26 cellular contexts compared by ENCODE assay signal in the genomic region with DNA sequence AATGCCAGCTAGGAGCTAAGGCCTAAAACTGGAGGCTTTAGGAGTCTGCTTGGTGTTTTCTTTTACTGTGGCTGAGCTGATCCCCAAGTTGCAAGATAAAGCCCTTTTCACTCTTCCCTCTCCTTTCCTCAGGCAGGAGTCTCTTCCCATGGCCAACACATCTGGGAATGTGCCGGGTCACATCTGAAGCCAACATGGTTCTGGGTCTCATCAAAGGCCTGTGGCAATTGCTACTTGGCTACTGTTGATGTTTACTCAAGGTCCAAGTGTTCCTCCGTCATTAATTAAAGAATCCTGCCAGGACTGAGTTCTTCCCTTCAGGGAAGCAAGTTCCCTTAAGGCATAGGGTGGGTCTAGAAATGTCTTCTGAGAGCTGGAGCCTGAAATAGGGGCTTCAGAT.
"Had no signal": no experiment of that assay in that cellular context is flagged by ENCODE, and none has a peak within 500 bp of the region (broad histone marks: within the 10 kb centered on the region; RNA-seq: fewer than 3 reads in every experiment).

No MANE protein-coding gene starts in this region.

- H3K4me3 ChIP-seq: coronary artery, esophagus muscularis mucosa, gastroesophageal sphincter, heart right ventricle, left ventricle myocardium inferior, lower lobe of right lung, pancreas, skin epidermis, spleen, suprapubic skin, transverse colon, upper lobe of right lung, uterus had no signal

- DNase-seq: dermis blood vessel endothelial cell; effector memory CD4-positive, alpha-beta T cell; foreskin fibroblast; glutamatergic neuron; heart right ventricle; hippocampal formation; left cardiac atrium; left ventricle myocardium inferior; lower lobe of right lung; natural killer cell; pancreas; spleen; stimulated activated CD4-positive, alpha-beta T cell treated with anti-CD3 and anti-CD28 coated beads, Interleukin-4, amount 100 ng/mL, for 4 hours; stimulated activated naive B cell treated with anti-CD40 and anti-IgM and Interleukin-4, amounts not matched to agents 10 μg/mL and 1 μg/mL and 100 μg/mL, for 72 hours; transverse colon; upper lobe of right lung; uterus had no signal

- H3K27ac ChIP-seq: coronary artery, esophagus muscularis mucosa, gastroesophageal sphincter, heart right ventricle, left ventricle myocardium inferior, lower lobe of right lung, neutrophil, pancreas, spleen, transverse colon, upper lobe of right lung, uterus had no signal

- H3K4me3 Mint-ChIP-seq: central memory CD8-positive, alpha-beta T cell; natural killer cell; neural crest cell; stimulated activated naive B cell treated with anti-CD40 and anti-IgM and Interleukin-4, amounts not matched to agents 10 μg/mL and 1 μg/mL and 100 μg/mL, for 72 hours; stimulated activated naive CD8-positive, alpha-beta T cell treated with anti-CD3 and anti-CD28 coated beads, Interleukin-15, Interleukin-2, amounts not matched to agents 100 ng/mL and 50 ng/mL, for 24 hours had no signal

- ATAC-seq: gastroesophageal sphincter; left cardiac atrium; lower lobe of right lung; natural killer cell; pancreas; stimulated activated naive B cell treated with anti-CD40 and anti-IgM and Interleukin-4, amounts not matched to agents 10 μg/mL and 1 μg/mL and 100 μg/mL, for 72 hours; upper lobe of right lung had no signal

- H3K4me1 Mint-ChIP-seq: central memory CD8-positive, alpha-beta T cell; natural killer cell; neural crest cell; stimulated activated naive B cell treated with anti-CD40 and anti-IgM and Interleukin-4, amounts not matched to agents 10 μg/mL and 1 μg/mL and 100 μg/mL, for 72 hours had no signal

- H3K27me3 Mint-ChIP-seq: central memory CD8-positive, alpha-beta T cell; stimulated activated naive B cell treated with anti-CD40 and anti-IgM and Interleukin-4, amounts not matched to agents 10 μg/mL and 1 μg/mL and 100 μg/mL, for 72 hours; stimulated activated naive CD8-positive, alpha-beta T cell treated with anti-CD3 and anti-CD28 coated beads, Interleukin-15, Interleukin-2, amounts not matched to agents 100 ng/mL and 50 ng/mL, for 24 hours had no signal

- H3K27me3 ChIP-seq: esophagus muscularis mucosa, gastroesophageal sphincter, heart right ventricle, neutrophil, pancreas, spleen, suprapubic skin, transverse colon, upper lobe of right lung, uterus had no signal

- H3K36me3 ChIP-seq: uterus had no signal

- H3K4me1 ChIP-seq: esophagus muscularis mucosa, gastroesophageal sphincter, heart right ventricle, left ventricle myocardium inferior, lower lobe of right lung, pancreas, spleen, suprapubic skin, transverse colon, upper lobe of right lung, uterus had no signal

- H3K9me3 ChIP-seq: esophagus muscularis mucosa, gastroesophageal sphincter, lower lobe of right lung, neutrophil, pancreas, suprapubic skin, transverse colon, upper lobe of right lung, uterus had no signal

- H3K27ac Mint-ChIP-seq: natural killer cell; stimulated activated naive B cell treated with anti-CD40 and anti-IgM and Interleukin-4, amounts not matched to agents 10 μg/mL and 1 μg/mL and 100 μg/mL, for 72 hours had no signal
